ENCODE assay signal across 9 cellular contexts in genomic region chr15:75723171-75723846, GRCh38. TPM values are rescaled to one million over a fixed set of nuclear protein-coding genes. Genes with fewer than 3 reads are reported as not detected.
A peak's percentile ranks its signal among the peaks of the same experiment; 100 is the strongest.
DNase-seq lines count a peak whose midpoint lies in the region; TF ChIP-seq lines count a peak whose summit lies in the region.
"Had no signal": no experiment of that assay in that cellular context is flagged by ENCODE, and none has a peak within 500 bp of the region (broad histone marks: within the 10 kb centered on the region; RNA-seq: fewer than 3 reads in every experiment).

No MANE protein-coding gene starts in this region.

- H3K4me1 ChIP-seq in BLaER1 treated with 17β-estradiol and CSF1 and Interleukin-3, amounts not matched to agents 10 nM and 100 nM, result peaks cover 24 to 62% (median 50%) of the 10 kb centered on the region in 10 experiments
- H3K4me1 ChIP-seq in esophagus (ENCODE audit: control insufficient read depth in 2 of 2, insufficient read depth in 2 of 2, low read length in 1 of 2), result peaks cover 9 to 11% of the 10 kb centered on the region in 2 donors

- peak overlapping the region; percentile 50 to 84 (median 60) for H3K4me2 ChIP-seq in BLaER1 treated with 17β-estradiol and CSF1 and Interleukin-3, amounts not matched to agents 10 nM and 100 nM

- H3K9me3 Mint-ChIP-seq in neural crest cell, result no peaks in the 10 kb centered on the region
- H3K9me3 Mint-ChIP-seq: activated naive CD4-positive, alpha-beta T cell treated with anti-CD3 and anti-CD28 coated beads, Interleukin-2, amount 50 U/mL, for 72 hours had no signal

- H4K20me1 ChIP-seq in BLaER1 treated with 17β-estradiol and CSF1 and Interleukin-3, amounts not matched to agents 10 nM and 100 nM, result no peaks in the 10 kb centered on the region; a peak in 2 of 22 replicates

- peak overlapping the region; percentile 96 for H3K27ac Mint-ChIP-seq in neural crest cell (ENCODE audit: unreplicated experiment)
- H3K27ac Mint-ChIP-seq: activated naive CD4-positive, alpha-beta T cell treated with anti-CD3 and anti-CD28 coated beads, Interleukin-2, amount 50 U/mL, for 72 hours had no signal

- H3K27me3 Mint-ChIP-seq in neural crest cell (ENCODE audit: low read depth), result no peaks in the 10 kb centered on the region

- H3K4me1 Mint-ChIP-seq in neural crest cell, result peaks cover 22% of the 10 kb centered on the region

- no peak overlapping the region for H3K4me3 ChIP-seq in BLaER1 treated with 17β-estradiol and CSF1 and Interleukin-3, amounts not matched to agents 10 nM and 100 nM
- H3K4me3 ChIP-seq in esophagus (ENCODE audit: low read depth in 1 of 2, low read length in 2 of 2), result no peak overlapping the region

- H3K36me3 ChIP-seq in BLaER1 treated with 17β-estradiol and CSF1 and Interleukin-3, amounts not matched to agents 10 nM and 100 nM, result no peaks in the 10 kb centered on the region
- H3K36me3 ChIP-seq in esophagus (ENCODE audit: control insufficient read depth in 2 of 2, insufficient read depth in 2 of 2, low read length in 1 of 2), result no peaks in the 10 kb centered on the region

- no peaks in the 10 kb centered on the region for H3K27me3 ChIP-seq in BLaER1 treated with 17β-estradiol and CSF1 and Interleukin-3, amounts not matched to agents 10 nM and 100 nM
- H3K27me3 ChIP-seq in esophagus (ENCODE audit: control insufficient read depth in 1 of 2, insufficient read depth in 2 of 2, low read length in 2 of 2), result no peaks in the 10 kb centered on the region

- DNase-seq in NCI-H2029 (lab: John Stamatoyannopoulos, UW), result peak; percentile 80
- no peak for DNase-seq in neural crest cell (ENCODE audit: low read depth, low spot score)
- no peak for DNase-seq in RKO (ENCODE audit: low spot score)
- DNase-seq in GOT3 (lab: John Stamatoyannopoulos, UW), result no peak
- no peak for DNase-seq in NK-92 (lab: John Stamatoyannopoulos, UW; ENCODE audit: unreplicated experiment)
- DNase-seq in MV-4-11 (lab: John Stamatoyannopoulos, UW), result no peak

- no peak for TF ChIP-seq CTCF in neural crest cell (conservative IDR thresholded peaks at IDR 0.05)

- H3K27ac ChIP-seq in BLaER1 treated with 17β-estradiol and CSF1 and Interleukin-3, amounts not matched to agents 10 nM and 100 nM, result peak overlapping the region in 9 of 11 experiments; percentile 36 to 86 (median 52); a peak in 14 of 22 replicates
- peak overlapping the region; percentile 76 to 89 for H3K27ac ChIP-seq in esophagus (ENCODE audit: low read depth in 2 of 2, low read length in 1 of 2)

- H3K9ac ChIP-seq in BLaER1 treated with 17β-estradiol and CSF1 and Interleukin-3, amounts not matched to agents 10 nM and 100 nM, result peak overlapping the region in 8 of 11 experiments; percentile 10 to 59 (median 36); a peak in 7 of 22 replicates

- 65 to 72% methylated on average over 8 of the region's 8 CpGs for WGBS in esophagus, 2 donors

- H3K9me3 ChIP-seq in BLaER1 treated with 17β-estradiol and CSF1 and Interleukin-3, amounts not matched to agents 10 nM and 100 nM (replicated peaks in 1 of 11), result no peaks in the 10 kb centered on the region
- H3K9me3 ChIP-seq in esophagus (ENCODE audit: control insufficient read depth in 2 of 2, insufficient read depth in 1 of 2, low read depth in 1 of 2, low read length in 1 of 2), result no peaks in the 10 kb centered on the region

- H3K36me3 Mint-ChIP-seq in neural crest cell (ENCODE audit: low read depth), result no peaks in the 10 kb centered on the region
- H3K36me3 Mint-ChIP-seq: activated naive CD4-positive, alpha-beta T cell treated with anti-CD3 and anti-CD28 coated beads, Interleukin-2, amount 50 U/mL, for 72 hours had no signal

- H3K4me3 Mint-ChIP-seq in neural crest cell, result no peak overlapping the region

RNA-seq across cellular contexts. Expression of gene CSPG4, which starts 10.7 kb away (rescaled TPM):
- polyA plus RNA-seq in esophagus, result 1 to 10 TPM; 3.0 to 4.0 TPM
- 5.3 and 5.4 TPM in 2 replicates for total RNA-seq in neural crest cell
- total RNA-seq: activated naive CD4-positive, alpha-beta T cell treated with anti-CD3 and anti-CD28 coated beads, Interleukin-2, amount 50 U/mL, for 72 hours had no signal
